8 cellular contexts compared by ENCODE assay signal in the genomic region with DNA sequence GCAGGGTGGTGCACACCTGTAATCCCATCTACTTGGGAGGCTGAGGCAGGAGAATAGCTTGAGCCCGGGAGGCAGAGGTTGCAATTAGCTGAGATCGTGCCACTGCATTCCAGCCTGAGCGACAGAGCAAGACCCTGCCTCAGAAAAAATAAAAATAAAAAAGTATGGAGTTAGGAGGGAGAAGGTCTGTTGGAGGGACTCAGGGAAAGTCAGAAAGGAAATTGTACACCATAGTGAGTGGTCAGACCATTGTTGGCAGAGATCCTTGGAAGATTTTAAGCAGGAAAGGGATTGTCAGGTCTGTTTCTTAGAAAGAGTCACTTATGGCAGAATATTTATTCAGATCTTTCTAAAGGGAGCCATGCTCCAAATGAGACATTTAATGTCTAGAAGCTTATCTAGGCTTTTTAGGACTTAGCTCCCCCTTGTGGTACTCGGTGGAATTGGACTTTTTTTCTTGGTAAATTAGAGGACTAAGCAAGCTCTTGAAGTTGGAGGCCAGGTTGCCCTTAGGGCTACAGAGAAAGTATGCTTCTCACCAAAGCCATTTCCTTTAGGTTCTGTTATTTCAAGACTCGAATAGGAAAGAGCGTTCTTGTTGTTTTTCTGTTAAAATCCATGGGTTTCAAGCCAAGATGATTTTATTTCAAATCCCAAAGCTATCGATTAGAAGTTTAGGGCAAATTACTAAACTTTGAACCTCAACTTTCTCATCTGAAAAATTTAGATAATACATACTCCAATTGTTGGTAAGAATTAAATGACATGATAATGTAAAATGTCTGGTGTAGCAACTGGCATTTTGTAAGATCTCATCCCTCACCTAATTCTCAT. TPM values are rescaled to one million over a fixed set of nuclear protein-coding genes. Genes with fewer than 3 reads are reported as not detected.
DNase-seq lines count a peak whose midpoint lies in the region; ATAC-seq and TF ChIP-seq lines count a peak whose summit lies in the region.

No MANE protein-coding gene starts in this region.

- no peak overlapping the region for H3K27ac ChIP-seq in PC-3 (ENCODE audit: low read length)

- H3K9me3 Mint-ChIP-seq in activated T-cell treated with anti-CD3 and anti-CD28 coated beads, Interleukin-2, amount 50 U/mL, for 72 hours: no peaks in the 10 kb centered on the region
- no peaks in the 10 kb centered on the region for H3K9me3 Mint-ChIP-seq in osteocyte (ENCODE audit: unreplicated experiment)

- H3K4me1 ChIP-seq in PC-3 (ENCODE audit: insufficient read depth, low read length): no peaks in the 10 kb centered on the region

- H3K36me3 Mint-ChIP-seq in activated T-cell treated with anti-CD3 and anti-CD28 coated beads, Interleukin-2, amount 50 U/mL, for 72 hours (ENCODE audit: insufficient read depth in 2 of 2): peaks cover 2 to 16% of the 10 kb centered on the region in 2 donors
- peaks cover 47% of the 10 kb centered on the region for H3K36me3 Mint-ChIP-seq in osteocyte (ENCODE audit: unreplicated experiment)

- no peaks in the 10 kb centered on the region for H3F3A ChIP-seq in PC-3 (ENCODE audit: low read length, unreplicated experiment)

- peak; percentile 84 for DNase-seq in ELF-1 (ENCODE audit: low read depth, low spot score)
- DNase-seq in LHCN-M2 (ENCODE audit: low read depth): peak; percentile 89
- DNase-seq in PC-3: peak; percentile 100
- peak; percentile 64 to 82 for DNase-seq in activated T-cell treated with anti-CD3 and anti-CD28 coated beads, Interleukin-2, amount 50 U/mL, for 72 hours
- peak; percentile 71 to 90 for DNase-seq in foreskin fibroblast
- no peak for DNase-seq in osteocyte (ENCODE audit: extremely low spot score, unreplicated experiment)
- DNase-seq in cortex of kidney (lab: John Stamatoyannopoulos, UW): no peak

- H2AFZ ChIP-seq in PC-3 (ENCODE audit: low read length): no peak overlapping the region

- no peak overlapping the region for H3K4me3 Mint-ChIP-seq in activated T-cell treated with anti-CD3 and anti-CD28 coated beads, Interleukin-2, amount 50 U/mL, for 72 hours
- H3K4me3 Mint-ChIP-seq in osteocyte (ENCODE audit: unreplicated experiment): no peak overlapping the region

- H4K20me1 ChIP-seq in PC-3 (ENCODE audit: low read length): no peaks in the 10 kb centered on the region

- POLR2A ChIA-PET in PC-3 (lab: Charles Lee; ENCODE audit: unreplicated experiment): interaction anchor here (0.6 kb wide), 5 partner anchors 52 to 461 kb away, joined by 3 to 5 read pairs (median 4); partner anchors contain the start of genes AIDA and BROX

- no peaks in the 10 kb centered on the region for H3K4me1 Mint-ChIP-seq in activated T-cell treated with anti-CD3 and anti-CD28 coated beads, Interleukin-2, amount 50 U/mL, for 72 hours (ENCODE audit: low read depth)
- peaks cover 2% of the 10 kb centered on the region for H3K4me1 Mint-ChIP-seq in osteocyte (ENCODE audit: unreplicated experiment)

- BruUV-seq in PC-3 (replicated peaks; lab: Mats Ljungman, UMichigan): no TSS peak

- H3K9me2 ChIP-seq in PC-3 (replicated peaks; ENCODE audit: low read length): no peaks in the 10 kb centered on the region

- CTCF ChIA-PET in PC-3 (lab: Charles Lee): interaction anchor here (0.6 to 1.7 kb wide), 12 partner anchors 14 to 179 kb away, joined by 3 to 29 read pairs (median 6); partner anchors contain the start of gene TAF1A

- peaks cover 20% of the 10 kb centered on the region for H3K36me3 ChIP-seq in PC-3 (ENCODE audit: low read depth, low read length)

- H3K4me3 ChIP-seq in PC-3 (ENCODE audit: low read length) (no peak overlapping the region), foreskin fibroblast (ENCODE audit: low read depth in 1 of 2, low read length in 2 of 2) (no peak overlapping the region)

- TF ChIP-seq CTCF in PC-3 (conservative IDR thresholded peaks at IDR 0.05; ENCODE audit: low read depth, low read length): peak; percentile 99
- TF ChIP-seq CTCF in foreskin fibroblast (IDR thresholded peaks at IDR 0.05; ENCODE audit: low read depth, low read length): peak; percentile 72
- TF ChIP-seq CTCF in osteocyte (IDR thresholded peaks at IDR 0.05): peak; percentile 85

- no peak overlapping the region for H3K4me2 ChIP-seq in PC-3 (ENCODE audit: low read length)

- no peak overlapping the region for H3K27ac Mint-ChIP-seq in activated T-cell treated with anti-CD3 and anti-CD28 coated beads, Interleukin-2, amount 50 U/mL, for 72 hours
- peak overlapping the region; percentile 58 for H3K27ac Mint-ChIP-seq in osteocyte (ENCODE audit: unreplicated experiment)

- H3K9ac ChIP-seq in PC-3 (ENCODE audit: low read length): no peak overlapping the region

- no peaks in the 10 kb centered on the region for H3K27me3 ChIP-seq in PC-3 (ENCODE audit: low read length)

- ATAC-seq in GM21786 (IDR thresholded peaks at IDR 0.05; ENCODE audit: unreplicated experiment) (peak; percentile 95), PC-3 (peak; percentile 76)
- peak; percentile 69 to 78 for ATAC-seq in activated T-cell treated with anti-CD3 and anti-CD28 coated beads, Interleukin-2, amount 50 U/mL, for 72 hours (replicated peaks in 1 of 2)

- H3K27me3 Mint-ChIP-seq in activated T-cell treated with anti-CD3 and anti-CD28 coated beads, Interleukin-2, amount 50 U/mL, for 72 hours (ENCODE audit: low read depth): no peaks in the 10 kb centered on the region
- H3K27me3 Mint-ChIP-seq in osteocyte (ENCODE audit: unreplicated experiment): no peaks in the 10 kb centered on the region

- no peaks in the 10 kb centered on the region for H3K79me2 ChIP-seq in PC-3 (ENCODE audit: low read length)

- no peaks in the 10 kb centered on the region for H3K9me3 ChIP-seq in PC-3 (ENCODE audit: low read length)

- intact Hi-C loops in PC-3 (cut with micrococcal nuclease): loop anchor here (1.0 to 10.0 kb wide), 6 partner anchors 16 to 920 kb away; partner anchors contain the start of gene MIA3

RNA-seq across cellular contexts. Expression of gene MIA3, which starts 16.5 kb away (rescaled TPM):
- total RNA-seq in LHCN-M2 (2014; rRNA removed): 26.2 and 37.1 TPM in 2 replicates
- polyA plus RNA-seq in LHCN-M2 (2012): 13.0 TPM
- total RNA-seq in PC-3 (2014; rRNA removed): 50.8 and 69.3 TPM in 2 replicates
- total RNA-seq in activated T-cell treated with anti-CD3 and anti-CD28 coated beads, Interleukin-2, amount 50 U/mL, for 72 hours: 10 to 100 TPM; 52.2 to 61.5 TPM
- total RNA-seq in osteocyte: 82.2 and 83.6 TPM in 2 replicates

RNA-seq across cellular contexts. Expression of gene TAF1A, which starts 44.7 kb away (rescaled TPM):
- total RNA-seq in LHCN-M2 (2014; rRNA removed): 15.7 and 23.0 TPM in 2 replicates
- 3.7 TPM for polyA plus RNA-seq in LHCN-M2 (2012)
- total RNA-seq in PC-3 (2014; rRNA removed): 27.9 and 29.4 TPM in 2 replicates
- 10 to 100 TPM; 12.0 to 15.1 TPM for total RNA-seq in activated T-cell treated with anti-CD3 and anti-CD28 coated beads, Interleukin-2, amount 50 U/mL, for 72 hours
- total RNA-seq in osteocyte: 6.1 and 6.3 TPM in 2 replicates

Comparison
In these comparisons a context has a peak if more than half of its experiments do, and no peak if none do; other contexts are left out.
1. DNase-seq: peak in ELF-1 (single experiment), LHCN-M2 (single experiment), PC-3 (single experiment), activated T-cell treated with anti-CD3 and anti-CD28 coated beads, Interleukin-2, amount 50 U/mL, for 72 hours (2 of 2) and foreskin fibroblast (2 of 2); none in osteocyte (single experiment) and cortex of kidney (single experiment).
2. Peak in every context shown above with its lines, with median percentiles within 50 percentile points of each other: ATAC-seq and CTCF ChIP-seq.